ENCODE assay signal across 21 cellular contexts in the genomic region with DNA sequence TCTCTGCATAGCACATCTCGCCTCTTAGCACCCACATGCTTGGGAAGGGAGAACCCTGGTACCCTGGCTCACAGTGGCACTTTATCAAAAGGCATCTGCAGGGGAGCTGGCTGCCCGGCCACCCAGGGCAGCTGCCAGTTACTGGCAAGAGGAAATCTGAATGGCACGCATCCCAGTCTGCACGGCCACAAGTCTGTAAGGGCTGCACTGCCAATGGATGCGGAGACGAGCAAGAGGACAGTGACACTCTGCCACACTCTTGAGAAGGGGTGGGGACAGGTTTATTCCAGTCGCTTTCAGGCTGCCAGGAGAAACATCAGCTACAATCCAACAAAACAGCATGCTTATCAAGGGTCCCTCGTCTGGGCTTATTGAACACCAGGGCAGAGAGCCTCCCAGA.
DNase-seq lines count a peak whose midpoint lies in the region; ATAC-seq and TF ChIP-seq lines count a peak whose summit lies in the region.
"Had no signal": no experiment of that assay in that cellular context is flagged by ENCODE, and none has a peak within 500 bp of the region (broad histone marks: within the 10 kb centered on the region; RNA-seq: fewer than 3 reads in every experiment).

No MANE protein-coding gene starts in this region.

- POLR2A ChIA-PET in SK-N-SH (lab: Yijun Ruan, JAX): no interaction called here

- no peak overlapping the region for H2AFZ ChIP-seq in SK-N-SH (ENCODE audit: low read depth)

- TF ChIP-seq CTCF in SK-N-SH (IDR thresholded peaks at IDR 0.05) (no peak), coronary artery (IDR thresholded peaks at IDR 0.05) (no peak), lung (IDR thresholded peaks at IDR 0.05; ENCODE audit: control extremely low read depth, extremely low read depth) (no peak), ovary (IDR thresholded peaks at IDR 0.05) (no peak), stomach (IDR thresholded peaks at IDR 0.05) (no peak)

- 25% methylated on average over 8 of the region's 8 CpGs for WGBS in SK-N-SH (ENCODE audit: low lambda C conversion rate)
- WGBS in lung, 2 donors: 75 to 78% methylated on average over 8 of the region's 8 CpGs
- WGBS in ovary, 3 donors: 73 to 84% (median 81%) methylated on average over 8 of the region's 8 CpGs
- 55 to 83% (median 79%) methylated on average over 6 to 8 of the region's 8 CpGs for WGBS in stomach, 5 donors

- H3F3A ChIP-seq in SK-N-SH (replicated peaks; ENCODE audit: insufficient read depth): no peaks in the 10 kb centered on the region

- H3K27me3 ChIP-seq in SK-N-SH (ENCODE audit: insufficient read depth): no peaks in the 10 kb centered on the region
- H3K27me3 ChIP-seq in lung (ENCODE audit: control insufficient read depth, insufficient read depth): no peaks in the 10 kb centered on the region
- H3K27me3 ChIP-seq in ovary: no peaks in the 10 kb centered on the region
- H3K27me3 ChIP-seq in stomach: no peaks in the 10 kb centered on the region
- H3K27me3 ChIP-seq: transverse colon had no signal

- no peak for TF ChIP-seq POLR2A in ovary (IDR thresholded peaks at IDR 0.05)
- no peak for TF ChIP-seq POLR2A in stomach (IDR thresholded peaks at IDR 0.05)

- H3K9me3 ChIP-seq in SK-N-SH (no peaks in the 10 kb centered on the region), lung (ENCODE audit: control insufficient read depth in 2 of 2, insufficient read depth in 1 of 2, low read length in 1 of 2) (peaks cover 0 to 8% of the 10 kb centered on the region in 2 donors), ovary (no peaks in the 10 kb centered on the region), stomach (peaks cover 0 to 25% (median 6%) of the 10 kb centered on the region in 4 donors)

- H3K9ac ChIP-seq in SK-N-SH: no peak overlapping the region

- intact Hi-C loops in ovary (cut with DNase I) (no loop called here), stomach (cut with DNase I; ENCODE audit: low total_unique reads) (no loop called here)

- no peaks in the 10 kb centered on the region for H3K79me2 ChIP-seq in SK-N-SH (ENCODE audit: insufficient read depth)

- no peak overlapping the region for H3K27ac ChIP-seq in SK-N-SH (ENCODE audit: low read depth in 2 of 2, low read length in 1 of 2)
- no peak overlapping the region for H3K27ac ChIP-seq in coronary artery
- no peak overlapping the region for H3K27ac ChIP-seq in lung (ENCODE audit: low read depth in 1 of 2, low read length in 1 of 2)
- no peak overlapping the region for H3K27ac ChIP-seq in ovary
- no peak overlapping the region for H3K27ac ChIP-seq in stomach
- H3K27ac ChIP-seq: transverse colon had no signal

- H3K36me3 ChIP-seq in SK-N-SH (replicated peaks in 1 of 2; ENCODE audit: control insufficient read depth in 1 of 2, insufficient read depth in 2 of 2, low read length in 1 of 2): no peaks in the 10 kb centered on the region
- no peaks in the 10 kb centered on the region for H3K36me3 ChIP-seq in lung (ENCODE audit: control insufficient read depth in 2 of 2, insufficient read depth in 2 of 2, low read length in 2 of 2)
- H3K36me3 ChIP-seq in ovary: no peaks in the 10 kb centered on the region
- no peaks in the 10 kb centered on the region for H3K36me3 ChIP-seq in stomach
- H3K36me3 ChIP-seq: transverse colon had no signal

- DNase-seq in SK-N-SH (peak; percentile 38), coronary artery (ENCODE audit: low spot score) (peak; percentile 38), lung (ENCODE audit: low spot score) (peak; percentile 26), ovary (no peak), stomach (no peak), activated T-cell treated with anti-CD3 and anti-CD28 coated beads for 4 hours (no peak)
- no peak for DNase-seq in stimulated activated CD8-positive, alpha-beta memory T cell treated with anti-CD3 and anti-CD28 coated beads, Interleukin-4, amount 100 ng/mL, for 48 hours
- DNase-seq: activated CD8-positive, alpha-beta memory T cell treated with anti-CD3 and anti-CD28 coated beads for 24 hours; activated gamma-delta T cell treated with Interleukin-2 at 50 U/mL for 16 hours; activated naive CD8-positive, alpha-beta T cell treated with anti-CD3 and anti-CD28 coated beads, Interleukin-2, amount 50 U/mL, for 24 hours; activated T-cell treated with anti-CD3 and anti-CD28 coated beads, Interleukin-2, amount 50 U/mL, for 24 hours; dermis blood vessel endothelial cell; naive B cell; NCI-H2107; stimulated activated CD4-positive, alpha-beta T cell treated with anti-CD3 and anti-CD28 coated beads, Interleukin-4, amount 100 ng/mL, for 4 hours; stimulated activated naive CD8-positive, alpha-beta T cell treated with anti-CD3 and anti-CD28 coated beads, Interleukin-15, Interleukin-2, amounts not matched to agents 100 U/mL and 50 U/mL, for 24 hours; T-helper 17 cell; transverse colon had no signal

- no peak overlapping the region for H3K4me2 ChIP-seq in SK-N-SH

- H3K9me2 ChIP-seq in SK-N-SH: no peaks in the 10 kb centered on the region

- H3K4me3 ChIP-seq in SK-N-SH (ENCODE audit: low read depth in 2 of 2, low read length in 1 of 2): no peak overlapping the region
- H3K4me3 ChIP-seq in coronary artery: no peak overlapping the region
- H3K4me3 ChIP-seq in lung: no peak overlapping the region
- no peak overlapping the region for H3K4me3 ChIP-seq in ovary
- no peak overlapping the region for H3K4me3 ChIP-seq in stomach
- H3K4me3 ChIP-seq: transverse colon had no signal

- no peak for TF ChIP-seq EP300 in SK-N-SH (IDR thresholded peaks at IDR 0.05; ENCODE audit: borderline replicate concordance in 1 of 2, low read depth in 1 of 2, low read length in 1 of 2)
- no peak for TF ChIP-seq EP300 in ovary (IDR thresholded peaks at IDR 0.05)
- no peak for TF ChIP-seq EP300 in stomach (IDR thresholded peaks at IDR 0.05)

- no peak for TF ChIP-seq RAD21 in SK-N-SH (IDR thresholded peaks at IDR 0.05; ENCODE audit: low read length)

- H3K4me1 ChIP-seq in SK-N-SH (ENCODE audit: control insufficient read depth in 1 of 2, insufficient read depth in 2 of 2, low read depth in 1 of 2, low read length in 1 of 2): peaks cover 0 to 17% of the 10 kb centered on the region in 2 experiments; a peak in 1 of 4 replicates
- H3K4me1 ChIP-seq in lung (ENCODE audit: control insufficient read depth in 2 of 2, insufficient read depth in 2 of 2, low read length in 2 of 2): no peaks in the 10 kb centered on the region
- H3K4me1 ChIP-seq in ovary (ENCODE audit: insufficient read depth): no peaks in the 10 kb centered on the region
- H3K4me1 ChIP-seq in stomach: no peaks in the 10 kb centered on the region
- H3K4me1 ChIP-seq: transverse colon had no signal

- no peaks in the 10 kb centered on the region for H4K20me1 ChIP-seq in SK-N-SH (ENCODE audit: insufficient read depth)

- ATAC-seq in SK-N-SH treated with all-trans-retinoic acid at 6 μM for 48 hours (no peak), lung (ENCODE audit: insufficient read depth, low FRiP score) (no peak)
- ATAC-seq: activated naive CD8-positive, alpha-beta T cell treated with anti-CD3 and anti-CD28 coated beads, Interleukin-2, amount 50 U/mL, for 24 hours; Panc1; sciatic nerve; stimulated activated naive CD8-positive, alpha-beta T cell treated with anti-CD3 and anti-CD28 coated beads, Interleukin-15, Interleukin-2, amounts not matched to agents 100 U/mL and 50 U/mL, for 24 hours; T-helper 17 cell had no signal

- CTCF ChIA-PET in SK-N-SH (lab: Yijun Ruan, JAX): no interaction called here

TF ChIP-seq in SK-N-SH, 30 proteins besides CTCF, POLR2A, EP300 and RAD21:
- no peak for TF ChIP-seq TCF12 (IDR thresholded peaks at IDR 0.05)
- no peak for TF ChIP-seq FOXJ3 (CRISPR knock-in tag; IDR thresholded peaks at IDR 0.05)
- no peak for TF ChIP-seq MEF2A (IDR thresholded peaks at IDR 0.05; ENCODE audit: borderline replicate concordance, low read depth)
- TF ChIP-seq, protein P1, sequence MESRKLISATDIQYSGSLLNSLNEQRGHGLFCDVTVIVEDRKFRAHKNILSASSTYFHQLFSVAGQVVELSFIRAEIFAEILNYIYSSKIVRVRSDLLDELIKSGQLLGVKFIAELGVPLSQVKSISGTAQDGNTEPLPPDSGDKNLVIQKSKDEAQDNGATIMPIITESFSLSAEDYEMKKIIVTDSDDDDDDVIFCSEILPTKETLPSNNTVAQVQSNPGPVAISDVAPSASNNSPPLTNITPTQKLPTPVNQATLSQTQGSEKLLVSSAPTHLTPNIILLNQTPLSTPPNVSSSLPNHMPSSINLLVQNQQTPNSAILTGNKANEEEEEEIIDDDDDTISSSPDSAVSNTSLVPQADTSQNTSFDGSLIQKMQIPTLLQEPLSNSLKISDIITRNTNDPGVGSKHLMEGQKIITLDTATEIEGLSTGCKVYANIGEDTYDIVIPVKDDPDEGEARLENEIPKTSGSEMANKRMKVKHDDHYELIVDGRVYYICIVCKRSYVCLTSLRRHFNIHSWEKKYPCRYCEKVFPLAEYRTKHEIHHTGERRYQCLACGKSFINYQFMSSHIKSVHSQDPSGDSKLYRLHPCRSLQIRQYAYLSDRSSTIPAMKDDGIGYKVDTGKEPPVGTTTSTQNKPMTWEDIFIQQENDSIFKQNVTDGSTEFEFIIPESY (IDR thresholded peaks at IDR 0.05; ENCODE audit: borderline replicate concordance, low read depth): no peak

TF ChIP-seq in SK-N-SH treated with all-trans-retinoic acid at 6 μM for 48 hours, 23 proteins besides CTCF, POLR2A, EP300 and RAD21 (continues in another document):
- TF ChIP-seq, protein P2, sequence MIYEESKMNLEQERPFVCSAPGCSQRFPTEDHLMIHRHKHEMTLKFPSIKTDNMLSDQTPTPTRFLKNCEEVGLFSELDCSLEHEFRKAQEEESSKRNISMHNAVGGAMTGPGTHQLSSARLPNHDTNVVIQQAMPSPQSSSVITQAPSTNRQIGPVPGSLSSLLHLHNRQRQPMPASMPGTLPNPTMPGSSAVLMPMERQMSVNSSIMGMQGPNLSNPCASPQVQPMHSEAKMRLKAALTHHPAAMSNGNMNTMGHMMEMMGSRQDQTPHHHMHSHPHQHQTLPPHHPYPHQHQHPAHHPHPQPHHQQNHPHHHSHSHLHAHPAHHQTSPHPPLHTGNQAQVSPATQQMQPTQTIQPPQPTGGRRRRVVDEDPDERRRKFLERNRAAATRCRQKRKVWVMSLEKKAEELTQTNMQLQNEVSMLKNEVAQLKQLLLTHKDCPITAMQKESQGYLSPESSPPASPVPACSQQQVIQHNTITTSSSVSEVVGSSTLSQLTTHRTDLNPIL (CRISPR knock-in tag; IDR thresholded peaks at IDR 0.05; ENCODE audit: low read depth): no peak
- no peak for TF ChIP-seq TOX (CRISPR knock-in tag; IDR thresholded peaks at IDR 0.05; ENCODE audit: borderline replicate concordance)
- no peak for TF ChIP-seq ZFP30 (CRISPR knock-in tag; IDR thresholded peaks at IDR 0.05)
- TF ChIP-seq ISL1 (CRISPR knock-in tag; IDR thresholded peaks at IDR 0.05): no peak
- TF ChIP-seq ZNF565 (CRISPR knock-in tag; conservative IDR thresholded peaks at IDR 0.05; ENCODE audit: low read depth): no peak
- no peak for TF ChIP-seq ESRRG (CRISPR knock-in tag; IDR thresholded peaks at IDR 0.05)

Comparison
In these comparisons a context has a peak if more than half of its experiments do, and no peak if none do; other contexts are left out.
1. DNase-seq: peak in SK-N-SH (single experiment), coronary artery (single experiment) and lung (single experiment); none in ovary (0 of 5), stomach (single experiment), stimulated activated CD8-positive, alpha-beta memory T cell treated with anti-CD3 and anti-CD28 coated beads, Interleukin-4, amount 100 ng/mL, for 48 hours (single experiment) and activated T-cell treated with anti-CD3 and anti-CD28 coated beads for 4 hours (single experiment).